10 cellular contexts compared by ENCODE assay signal in the genomic region with DNA sequence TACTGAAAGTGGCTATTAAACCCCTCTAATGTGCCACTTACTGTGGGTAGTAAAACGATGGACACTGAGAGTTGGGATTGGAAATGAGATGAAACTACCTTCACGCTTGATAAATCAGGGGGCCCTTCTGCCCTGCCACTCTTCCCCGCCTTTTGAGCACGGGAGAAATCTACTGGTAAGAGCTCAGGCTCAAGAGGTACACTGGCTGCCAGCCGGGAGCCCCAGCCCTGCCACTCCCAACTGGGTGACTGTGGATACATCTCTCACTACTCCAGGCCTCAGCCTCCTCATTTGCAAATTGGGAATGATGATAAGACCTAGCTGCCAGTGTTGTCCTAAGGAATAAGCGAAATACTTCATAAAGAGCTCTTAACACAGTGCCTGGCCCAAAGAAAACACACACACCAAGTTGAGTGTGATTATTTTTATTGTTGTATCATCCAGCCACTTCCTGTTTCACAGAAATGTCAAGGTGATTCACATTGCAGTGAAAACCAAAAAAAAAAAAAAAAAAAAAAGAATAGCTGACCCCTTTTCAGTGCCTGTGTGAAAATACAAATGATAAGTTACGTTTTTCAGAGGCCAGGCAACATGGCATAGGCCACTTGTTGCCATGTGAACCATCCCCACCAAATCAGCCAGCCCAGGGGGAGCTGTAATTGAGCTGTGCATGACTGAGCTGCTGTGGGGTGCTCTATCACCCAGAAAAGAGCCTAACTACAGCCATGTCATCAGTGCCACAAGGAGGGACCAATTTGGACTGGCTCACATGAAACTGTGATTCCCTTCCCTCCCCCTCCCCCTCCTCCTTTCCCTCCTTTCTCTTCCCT. TPM values are rescaled to one million over a fixed set of nuclear protein-coding genes. Genes with fewer than 3 reads are reported as not detected.
DNase-seq lines count a peak whose midpoint lies in the region; ATAC-seq and TF ChIP-seq lines count a peak whose summit lies in the region.
"Had no signal": no experiment of that assay in that cellular context is flagged by ENCODE, and none has a peak within 500 bp of the region (broad histone marks: within the 10 kb centered on the region; RNA-seq: fewer than 3 reads in every experiment).

No MANE protein-coding gene starts in this region.

- H3K9me3 Mint-ChIP-seq in activated CD8-positive, alpha-beta T cell treated with anti-CD3 and anti-CD28 coated beads, Interleukin-2, amount 10 ng/mL, durations not matched to agents 7 days and 5 days (ENCODE audit: insufficient read depth): no peaks in the 10 kb centered on the region

- ATAC-seq in activated CD8-positive, alpha-beta T cell treated with anti-CD3 and anti-CD28 coated beads, Interleukin-2, amount 10 ng/mL, durations not matched to agents 7 days and 5 days: peak; percentile 15
- ATAC-seq in gastroesophageal sphincter (no peak), upper lobe of left lung (ENCODE audit: low FRiP score in 2 of 2) (no peak), GM18861 (IDR thresholded peaks at IDR 0.05; ENCODE audit: unreplicated experiment) (no peak), HG02763 (IDR thresholded peaks at IDR 0.05; ENCODE audit: unreplicated experiment) (no peak)

- peaks cover 14% of the 10 kb centered on the region for H3K36me3 Mint-ChIP-seq in activated CD8-positive, alpha-beta T cell treated with anti-CD3 and anti-CD28 coated beads, Interleukin-2, amount 10 ng/mL, durations not matched to agents 7 days and 5 days (ENCODE audit: low read depth)

- H3K4me1 Mint-ChIP-seq in activated CD8-positive, alpha-beta T cell treated with anti-CD3 and anti-CD28 coated beads, Interleukin-2, amount 10 ng/mL, durations not matched to agents 7 days and 5 days (ENCODE audit: low read depth): peaks cover 48% of the 10 kb centered on the region

- H3K4me1 ChIP-seq in gastroesophageal sphincter (peaks cover 0 to 53% (median 17%) of the 10 kb centered on the region in 3 donors), upper lobe of left lung (peaks cover 24 to 51% (median 41%) of the 10 kb centered on the region in 4 donors)

- H3K27ac Mint-ChIP-seq in activated CD8-positive, alpha-beta T cell treated with anti-CD3 and anti-CD28 coated beads, Interleukin-2, amount 10 ng/mL, durations not matched to agents 7 days and 5 days: peak overlapping the region; percentile 93

- H3K36me3 ChIP-seq in gastroesophageal sphincter: no peaks in the 10 kb centered on the region
- no peaks in the 10 kb centered on the region for H3K36me3 ChIP-seq in upper lobe of left lung

- no peak for TF ChIP-seq CTCF in gastroesophageal sphincter (IDR thresholded peaks at IDR 0.05)
- no peak for TF ChIP-seq CTCF in upper lobe of left lung (IDR thresholded peaks at IDR 0.05)

- peak overlapping the region in 3 of 4 donors; percentile 32 to 98 (median 64) for H3K27ac ChIP-seq in gastroesophageal sphincter
- peak overlapping the region; percentile 10 to 73 (median 61) for H3K27ac ChIP-seq in upper lobe of left lung

- H3K9me3 ChIP-seq in gastroesophageal sphincter: no peaks in the 10 kb centered on the region
- H3K9me3 ChIP-seq in upper lobe of left lung: no peaks in the 10 kb centered on the region

- 66 to 76% methylated on average over 5 of the region's 7 CpGs for WGBS in gastroesophageal sphincter (ENCODE audit: low coverage in 1 of 2), 2 donors
- 64 to 78% methylated on average over 6 to 7 of the region's 7 CpGs for WGBS in upper lobe of left lung, 2 donors

- no peak for TF ChIP-seq POLR2A in gastroesophageal sphincter (IDR thresholded peaks at IDR 0.05)
- TF ChIP-seq POLR2A in upper lobe of left lung (IDR thresholded peaks at IDR 0.05): no peak

- POLR2A ChIA-PET in activated CD8-positive, alpha-beta T cell treated with anti-CD3 and anti-CD28 coated beads, Interleukin-2, amount 10 ng/mL, durations not matched to agents 7 days and 5 days (lab: Charles Lee): interaction anchor here (0.5 to 3.5 kb wide), 13 partner anchors 9 to 79 kb away, joined by 3 to 14 read pairs (median 4); a partner anchor contains a TSS

- H3K27me3 Mint-ChIP-seq in activated CD8-positive, alpha-beta T cell treated with anti-CD3 and anti-CD28 coated beads, Interleukin-2, amount 10 ng/mL, durations not matched to agents 7 days and 5 days (ENCODE audit: low read depth): no peaks in the 10 kb centered on the region

- peak overlapping the region; percentile 66 for H3K4me3 Mint-ChIP-seq in activated CD8-positive, alpha-beta T cell treated with anti-CD3 and anti-CD28 coated beads, Interleukin-2, amount 10 ng/mL, durations not matched to agents 7 days and 5 days

- peak; percentile 54 for DNase-seq in activated gamma-delta T cell treated with Interleukin-2 at 50 U/mL for 16 hours
- DNase-seq in activated gamma-delta T cell (lab: John Stamatoyannopoulos, UW): no peak
- DNase-seq in activated CD8-positive, alpha-beta T cell treated with anti-CD3 and anti-CD28 coated beads, Interleukin-2, amount 10 ng/mL, durations not matched to agents 7 days and 5 days: peak; percentile 61
- peak in 1 of 2 donors; percentile 71 for DNase-seq in upper lobe of left lung
- no peak for DNase-seq in NCI-H69 (lab: John Stamatoyannopoulos, UW)

- H3K4me3 ChIP-seq in gastroesophageal sphincter (no peak overlapping the region), upper lobe of left lung (no peak overlapping the region)

- CTCF ChIA-PET in activated CD8-positive, alpha-beta T cell treated with anti-CD3 and anti-CD28 coated beads, Interleukin-2, amount 10 ng/mL, durations not matched to agents 7 days and 5 days (lab: Charles Lee): interaction anchor here (0.9 to 5.7 kb wide), 9 partner anchors 11 to 454 kb away, joined by 3 to 47 read pairs (median 5); a partner anchor contains a TSS

- TF ChIP-seq EP300 in gastroesophageal sphincter (IDR thresholded peaks at IDR 0.05) (no peak), upper lobe of left lung (IDR thresholded peaks at IDR 0.05) (no peak)

- H3K27me3 ChIP-seq in gastroesophageal sphincter (no peaks in the 10 kb centered on the region), upper lobe of left lung (no peaks in the 10 kb centered on the region)

RNA-seq across cellular contexts. Expression of a gene that starts 4.4 kb away (rescaled TPM):
- 10 to 100 TPM; 39.2 to 40.7 TPM for total RNA-seq in activated CD8-positive, alpha-beta T cell treated with anti-CD3 and anti-CD28 coated beads, Interleukin-2, amount 10 ng/mL, durations not matched to agents 7 days and 5 days
- total RNA-seq in gastroesophageal sphincter: 10 to 100 TPM; 38.4 to 73.5 (median 43.5) TPM
- 10 to 100 TPM; 22.6 to 60.7 (median 39.7) TPM for total RNA-seq in upper lobe of left lung

RNA-seq across cellular contexts. Expression of a gene that starts 6.5 kb away (rescaled TPM):
- 10 to 100 TPM; 32.0 to 33.6 TPM for total RNA-seq in activated CD8-positive, alpha-beta T cell treated with anti-CD3 and anti-CD28 coated beads, Interleukin-2, amount 10 ng/mL, durations not matched to agents 7 days and 5 days
- total RNA-seq in gastroesophageal sphincter (10 to 100 TPM; 36.6 to 68.3 (median 55.0) TPM), upper lobe of left lung (10 to 100 TPM; 27.9 to 65.8 (median 45.3) TPM)

RNA-seq across cellular contexts. Expression of a gene that starts 7.7 kb away (rescaled TPM):
- total RNA-seq in activated CD8-positive, alpha-beta T cell treated with anti-CD3 and anti-CD28 coated beads, Interleukin-2, amount 10 ng/mL, durations not matched to agents 7 days and 5 days: 10 to 100 TPM; 64.7 to 70.8 TPM
- total RNA-seq in gastroesophageal sphincter: 100 to 1,000 TPM in 3 of 4 donors, 10 to 100 TPM in 1; 90.6 to 173 (median 139) TPM
- 100 to 1,000 TPM in 5 of 6 donors, 10 to 100 TPM in 1; 99.9 to 479 (median 131) TPM for total RNA-seq in upper lobe of left lung

RNA-seq across cellular contexts. Expression of a gene that starts 10.0 kb away (rescaled TPM):
- 10 to 100 TPM; 94.4 to 95.3 TPM for total RNA-seq in activated CD8-positive, alpha-beta T cell treated with anti-CD3 and anti-CD28 coated beads, Interleukin-2, amount 10 ng/mL, durations not matched to agents 7 days and 5 days
- total RNA-seq in gastroesophageal sphincter: 100 to 1,000 TPM; 172 to 329 (median 202) TPM
- 100 to 1,000 TPM in 4 of 6 donors, 10 to 100 TPM in 2; 70.4 to 220 (median 133) TPM for total RNA-seq in upper lobe of left lung

RNA-seq across cellular contexts. Expression of a gene that starts 29.8 kb away (rescaled TPM):
- total RNA-seq in activated CD8-positive, alpha-beta T cell treated with anti-CD3 and anti-CD28 coated beads, Interleukin-2, amount 10 ng/mL, durations not matched to agents 7 days and 5 days: under 1 TPM; 0.95 to 0.99 TPM
- total RNA-seq in gastroesophageal sphincter (1 to 10 TPM in 1 of 4 donors, under 1 TPM in 2, not detected in 1; 0.40 to 1.5 (median 0.93) TPM), upper lobe of left lung (1 to 10 TPM in 4 of 6 donors, under 1 TPM in 1, not detected in 1; 0.59 to 3.7 (median 1.7) TPM)
- total RNA-seq: kidney epithelial cell, temporal lobe had no signal

Comparison
In these comparisons a context has a peak if more than half of its experiments do, and no peak if none do; other contexts are left out.
1. DNase-seq: peak in activated gamma-delta T cell treated with Interleukin-2 at 50 U/mL for 16 hours (single experiment) and activated CD8-positive, alpha-beta T cell treated with anti-CD3 and anti-CD28 coated beads, Interleukin-2, amount 10 ng/mL, durations not matched to agents 7 days and 5 days (single experiment); none in activated gamma-delta T cell (single experiment) and NCI-H69 (single experiment).